Comparison of ENCODE assay signal across 24 cellular contexts in the genomic region with DNA sequence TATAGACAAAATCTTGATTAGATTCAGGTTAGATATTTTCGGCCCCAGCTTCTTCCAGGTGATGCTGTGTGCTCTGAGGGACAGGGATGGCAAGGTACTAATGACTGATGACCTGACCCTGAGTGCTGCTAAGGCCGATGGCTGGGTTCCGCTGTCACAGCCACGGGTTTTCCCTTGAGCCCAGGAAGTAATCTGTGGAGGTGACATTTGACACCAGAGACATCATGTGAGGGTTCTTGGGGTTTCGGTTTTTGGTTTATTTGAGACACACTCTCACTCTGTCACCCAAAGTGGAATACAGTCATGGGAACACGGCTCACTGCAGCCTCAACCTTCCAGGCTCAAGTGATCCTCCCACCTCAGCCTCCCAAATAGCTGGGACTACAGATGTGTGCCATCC. TPM values are rescaled to one million over a fixed set of nuclear protein-coding genes. Genes with fewer than 3 reads are reported as not detected.
DNase-seq lines count a peak whose midpoint lies in the region; ATAC-seq and TF ChIP-seq lines count a peak whose summit lies in the region.
"Had no signal": no experiment of that assay in that cellular context is flagged by ENCODE, and none has a peak within 500 bp of the region (broad histone marks: within the 10 kb centered on the region; RNA-seq: fewer than 3 reads in every experiment).

No MANE protein-coding gene starts in this region.

- ATAC-seq in GM19452 (IDR thresholded peaks at IDR 0.05; ENCODE audit: unreplicated experiment) (peak; percentile 58), HG03095 (IDR thresholded peaks at IDR 0.05; ENCODE audit: unreplicated experiment) (peak; percentile 82)
- peak; percentile 53 for ATAC-seq in stimulated activated effector memory CD8-positive, alpha-beta T cell treated with anti-CD3 and anti-CD28 coated beads, Interleukin-12 subunit alpha, Interleukin-12 subunit beta, amount 100 ng/mL, for 72 hours
- ATAC-seq: activated CD4-positive, CD25-positive, alpha-beta regulatory T cell treated with anti-CD3 and anti-CD28 coated beads, Interleukin-2, amount 50 U/mL, for 24 hours; left colon; PC-3 had no signal

- no peak overlapping the region for H3K27ac Mint-ChIP-seq in stimulated activated effector memory CD8-positive, alpha-beta T cell treated with anti-CD3 and anti-CD28 coated beads, Interleukin-12 subunit alpha, Interleukin-12 subunit beta, amount 100 ng/mL, for 72 hours
- H3K27ac Mint-ChIP-seq in mesothelial cell of epicardium: no peak overlapping the region

- no peak for TF ChIP-seq CTCF in smooth muscle cell (IDR thresholded peaks at IDR 0.05; ENCODE audit: borderline replicate concordance, insufficient read depth, poor library complexity, severe bottlenecking)
- TF ChIP-seq CTCF in mesothelial cell of epicardium (IDR thresholded peaks at IDR 0.05; ENCODE audit: unreplicated experiment): no peak

- H2AFZ ChIP-seq in smooth muscle cell (ENCODE audit: low read depth): no peak overlapping the region

- no peaks in the 10 kb centered on the region for H4K20me1 ChIP-seq in smooth muscle cell (ENCODE audit: low read depth)

- no peak overlapping the region for H3K27ac ChIP-seq in smooth muscle cell (ENCODE audit: low read depth)
- H3K27ac ChIP-seq: adrenal gland, cardiac muscle cell, thoracic aorta had no signal

- H3K36me3 ChIP-seq in smooth muscle cell (ENCODE audit: low read depth): no peaks in the 10 kb centered on the region
- H3K36me3 ChIP-seq: adrenal gland, cardiac muscle cell, thoracic aorta had no signal

- H3K36me3 Mint-ChIP-seq in stimulated activated effector memory CD8-positive, alpha-beta T cell treated with anti-CD3 and anti-CD28 coated beads, Interleukin-12 subunit alpha, Interleukin-12 subunit beta, amount 100 ng/mL, for 72 hours: no peaks in the 10 kb centered on the region
- no peaks in the 10 kb centered on the region for H3K36me3 Mint-ChIP-seq in mesothelial cell of epicardium

- no peaks in the 10 kb centered on the region for H3K4me1 ChIP-seq in smooth muscle cell (ENCODE audit: low read depth)
- H3K4me1 ChIP-seq: adrenal gland had no signal

- H3K4me3 Mint-ChIP-seq in stimulated activated effector memory CD8-positive, alpha-beta T cell treated with anti-CD3 and anti-CD28 coated beads, Interleukin-12 subunit alpha, Interleukin-12 subunit beta, amount 100 ng/mL, for 72 hours: no peak overlapping the region
- no peak overlapping the region for H3K4me3 Mint-ChIP-seq in mesothelial cell of epicardium

- no peaks in the 10 kb centered on the region for H3K9me3 Mint-ChIP-seq in stimulated activated effector memory CD8-positive, alpha-beta T cell treated with anti-CD3 and anti-CD28 coated beads, Interleukin-12 subunit alpha, Interleukin-12 subunit beta, amount 100 ng/mL, for 72 hours
- H3K9me3 Mint-ChIP-seq in mesothelial cell of epicardium: no peaks in the 10 kb centered on the region

- H3K9me3 ChIP-seq in smooth muscle cell (replicated peaks; ENCODE audit: low read depth): no peaks in the 10 kb centered on the region
- H3K9me3 ChIP-seq: adrenal gland, thoracic aorta had no signal

- no peak overlapping the region for H3K4me2 ChIP-seq in smooth muscle cell

- no peaks in the 10 kb centered on the region for H3K79me2 ChIP-seq in smooth muscle cell (ENCODE audit: low read depth)

- peaks cover 35% of the 10 kb centered on the region for H3K27me3 ChIP-seq in smooth muscle cell (ENCODE audit: low read depth)

- peaks cover 60% of the 10 kb centered on the region for H3K27me3 Mint-ChIP-seq in mesothelial cell of epicardium (ENCODE audit: low read depth)

- no peaks in the 10 kb centered on the region for H3F3A ChIP-seq in smooth muscle cell (ENCODE audit: low read depth)

- 77% methylated on average over 6 of the region's 6 CpGs for WGBS in smooth muscle cell (ENCODE audit: low lambda C conversion rate)

- H3K4me3 ChIP-seq in smooth muscle cell: no peak overlapping the region
- H3K4me3 ChIP-seq: adrenal gland, cardiac muscle cell, thoracic aorta had no signal

- H3K9ac ChIP-seq in smooth muscle cell (ENCODE audit: low read depth): no peak overlapping the region

- H3K4me1 Mint-ChIP-seq in stimulated activated effector memory CD8-positive, alpha-beta T cell treated with anti-CD3 and anti-CD28 coated beads, Interleukin-12 subunit alpha, Interleukin-12 subunit beta, amount 100 ng/mL, for 72 hours: no peaks in the 10 kb centered on the region
- H3K4me1 Mint-ChIP-seq in mesothelial cell of epicardium: peaks cover 5% of the 10 kb centered on the region

- DNase-seq in NCI-H2171 treated with DMSO at 0.1 percent for 48 hours (lab: John Stamatoyannopoulos, UW): peak; percentile 8
- no peak for DNase-seq in NCI-H2171 (lab: John Stamatoyannopoulos, UW)
- no peak for DNase-seq in stimulated activated effector memory CD8-positive, alpha-beta T cell treated with anti-CD3 and anti-CD28 coated beads, Interleukin-12 subunit alpha, Interleukin-12 subunit beta, amount 100 ng/mL, for 72 hours (ENCODE audit: low spot score in 2 of 2)
- DNase-seq in smooth muscle cell (lab: John Stamatoyannopoulos, UW; ENCODE audit: unreplicated experiment): no peak
- DNase-seq in 8988T: no peak
- no peak for DNase-seq in mesothelial cell of epicardium (ENCODE audit: low spot score in 2 of 2, unreplicated experiment in 2 of 2)
- DNase-seq: adrenal gland, IMR-90, left colon, NCI-H2081 treated with DMSO at 0.1 percent for 48 hours, NCI-H526 treated with DMSO at 0.1 percent for 48 hours, PC-3, T1000 had no signal

RNA-seq across cellular contexts. Expression of a gene that starts 9.8 kb away (rescaled TPM):
- total RNA-seq in smooth muscle cell: not detected in 2 replicates
- polyA plus RNA-seq in smooth muscle cell: not detected in 2 replicates
- not detected in 3 replicates for total RNA-seq in mesothelial cell of epicardium
- total RNA-seq: A172; activated CD8-positive, alpha-beta memory T cell treated with anti-CD3 and anti-CD28 coated beads for 36 hours; adrenal gland; cardiac muscle cell; dermis microvascular lymphatic vessel endothelial cell; IMR-90; mononuclear cell; PC-3; pulmonary artery endothelial cell; thoracic aorta had no signal
- polyA plus RNA-seq: adrenal gland, BJ, cardiac muscle cell, IMR-90 had no signal

RNA-seq across cellular contexts. Expression of a gene that starts 21.5 kb away (rescaled TPM):
- not detected in 2 replicates for total RNA-seq in smooth muscle cell
- not detected in 2 replicates for polyA plus RNA-seq in smooth muscle cell
- total RNA-seq in mesothelial cell of epicardium: not detected in 3 replicates
- total RNA-seq: A172; activated CD8-positive, alpha-beta memory T cell treated with anti-CD3 and anti-CD28 coated beads for 36 hours; adrenal gland; cardiac muscle cell; dermis microvascular lymphatic vessel endothelial cell; IMR-90; mononuclear cell; PC-3; pulmonary artery endothelial cell; thoracic aorta had no signal
- polyA plus RNA-seq: BJ, cardiac muscle cell, IMR-90 had no signal

RNA-seq across cellular contexts. Expression of a gene that starts 22.5 kb away (rescaled TPM):
- total RNA-seq in smooth muscle cell (0.49 TPM in 2 replicates), mesothelial cell of epicardium (3.1 to 3.9 TPM (median 3.9 TPM) in 3 replicates)
- polyA plus RNA-seq in smooth muscle cell: 0.32 and 0.58 TPM in 2 replicates
- total RNA-seq: activated CD8-positive, alpha-beta memory T cell treated with anti-CD3 and anti-CD28 coated beads for 36 hours; dermis microvascular lymphatic vessel endothelial cell; IMR-90; mononuclear cell; pulmonary artery endothelial cell; thoracic aorta had no signal
- polyA plus RNA-seq: BJ, IMR-90 had no signal

RNA-seq across cellular contexts. Expression of a gene that starts 27.0 kb away (rescaled TPM):
- total RNA-seq in smooth muscle cell (6.8 and 8.8 TPM in 2 replicates), mesothelial cell of epicardium (50.7 to 56.3 TPM (median 54.2 TPM) in 3 replicates)
- polyA plus RNA-seq in smooth muscle cell: 3.3 and 22.0 TPM in 2 replicates

RNA-seq across cellular contexts. Expression of a gene that starts 41.9 kb away (rescaled TPM):
- total RNA-seq in smooth muscle cell (35.9 and 40.7 TPM in 2 replicates), mesothelial cell of epicardium (22.6 to 23.1 TPM (median 22.8 TPM) in 3 replicates)
- polyA plus RNA-seq in smooth muscle cell: 37.8 and 39.9 TPM in 2 replicates
